ENCODE assay signal across 8 cellular contexts in the genomic region with DNA sequence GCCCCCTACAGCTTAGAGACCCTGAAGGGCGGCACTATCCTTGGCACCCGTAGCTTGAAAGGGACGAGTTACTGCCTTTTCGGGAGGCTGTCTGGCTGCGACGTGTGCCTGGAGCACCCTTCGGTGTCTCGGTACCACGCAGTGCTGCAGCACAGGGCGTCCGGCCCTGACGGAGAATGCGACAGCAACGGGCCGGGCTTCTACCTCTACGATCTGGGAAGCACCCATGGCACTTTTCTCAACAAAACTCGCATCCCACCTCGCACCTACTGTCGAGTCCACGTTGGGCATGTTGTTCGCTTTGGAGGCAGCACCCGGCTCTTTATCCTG. TPM values are rescaled to one million over a fixed set of nuclear protein-coding genes. Genes with fewer than 3 reads are reported as not detected.
A peak's percentile ranks its signal among the peaks of the same experiment; 100 is the strongest.
DNase-seq lines count a peak whose midpoint lies in the region; ATAC-seq and TF ChIP-seq lines count a peak whose summit lies in the region.

No MANE protein-coding gene starts in this region.

- DNase-seq in adrenal gland (no peak), left colon (no peak), GM10266 (ENCODE audit: extremely low spot score) (no peak), SIG-M5 (lab: John Stamatoyannopoulos, UW) (no peak), DMS153 treated with DMSO at 0.1 percent for 48 hours (lab: John Stamatoyannopoulos, UW; ENCODE audit: unreplicated experiment) (no peak)

- peak overlapping the region; percentile 51 to 96 (median 84) for H3K4me3 ChIP-seq in adrenal gland
- H3K4me3 ChIP-seq in thymus (ENCODE audit: low read length), result peak overlapping the region; percentile 81

- H3K36me3 ChIP-seq in adrenal gland (replicated peaks in 1 of 2) (peaks cover 0 to 52% of the 10 kb centered on the region in 2 donors), thymus (ENCODE audit: control insufficient read depth, insufficient read depth) (peaks cover 28% of the 10 kb centered on the region)

- peak; percentile 26 for ATAC-seq in GM18498 (IDR thresholded peaks at IDR 0.05; ENCODE audit: unreplicated experiment)
- peak; percentile 10 for ATAC-seq in HG03457 (IDR thresholded peaks at IDR 0.05; ENCODE audit: unreplicated experiment)
- peak; percentile 36 for ATAC-seq in left colon

- H3K27me3 ChIP-seq in adrenal gland, result no peaks in the 10 kb centered on the region
- H3K27me3 ChIP-seq in thymus (ENCODE audit: control insufficient read depth, insufficient read depth), result no peaks in the 10 kb centered on the region

- 3 to 18% (median 7%) methylated on average over 7 to 22 of the region's 22 CpGs for WGBS in adrenal gland, 4 donors
- WGBS in thymus, result 5% methylated on average over 22 of the region's 22 CpGs

- TF ChIP-seq CTCF in adrenal gland (IDR thresholded peaks at IDR 0.05) (no peak), GM10266 (IDR thresholded peaks at IDR 0.05; ENCODE audit: control insufficient read depth, insufficient read depth, low read depth, missing control alignments) (no peak)

- TF ChIP-seq POLR2A in adrenal gland (IDR thresholded peaks at IDR 0.05), result no peak

- peaks cover 16 to 43% of the 10 kb centered on the region in 2 donors for H3K4me1 ChIP-seq in adrenal gland (replicated peaks in 1 of 2)
- H3K4me1 ChIP-seq in thymus (ENCODE audit: control insufficient read depth, insufficient read depth, low read length), result peaks cover 15% of the 10 kb centered on the region

- intact Hi-C loops in adrenal gland (cut with DNase I), result no loop called here
- intact Hi-C loops in left colon (cut with DNase I, micrococcal nuclease), result no loop called here

- peak overlapping the region; percentile 45 to 97 (median 77) for H3K27ac ChIP-seq in adrenal gland
- peak overlapping the region; percentile 94 for H3K27ac ChIP-seq in thymus (ENCODE audit: low read depth)

- H3K9me3 ChIP-seq in adrenal gland (replicated peaks in 1 of 3) (no peaks in the 10 kb centered on the region), thymus (ENCODE audit: control insufficient read depth) (no peaks in the 10 kb centered on the region)

RNA-seq across cellular contexts. Expression of a gene that starts 0.5 kb away (rescaled TPM):
- total RNA-seq in adrenal gland (10 to 100 TPM; 14.4 to 28.6 (median 22.3) TPM), left colon (10 to 100 TPM; 14.9 to 16.6 TPM)
- polyA plus RNA-seq in adrenal gland (10 to 100 TPM; 13.0 to 41.1 (median 15.0) TPM), thymus (21.7 TPM)

RNA-seq across cellular contexts. Expression of a gene that starts 0.8 kb away (rescaled TPM):
- 10 to 100 TPM; 16.6 to 36.9 (median 31.0) TPM for total RNA-seq in adrenal gland
- 10 to 100 TPM; 36.8 to 51.4 (median 50.0) TPM for polyA plus RNA-seq in adrenal gland
- 10 to 100 TPM; 22.3 to 23.1 TPM for total RNA-seq in left colon
- 53.8 TPM for polyA plus RNA-seq in thymus

RNA-seq across cellular contexts. Expression of a gene that starts 35.4 kb away (rescaled TPM):
- total RNA-seq in adrenal gland (10 to 100 TPM; 21.6 to 28.2 (median 24.8) TPM), left colon (10 to 100 TPM; 20.7 to 24.2 TPM)
- polyA plus RNA-seq in adrenal gland (10 to 100 TPM; 10.6 to 44.6 (median 12.8) TPM), thymus (33.9 TPM)

RNA-seq across cellular contexts. Expression of a gene that starts 35.4 kb away (rescaled TPM):
- total RNA-seq in adrenal gland (10 to 100 TPM in 1 of 8 donors, 1 to 10 TPM in 7; 1.6 to 46.9 (median 3.6) TPM), left colon (1 to 10 TPM; 2.5 to 2.9 TPM)
- polyA plus RNA-seq in adrenal gland (1 to 10 TPM in 2 of 3 donors, under 1 TPM in 1; 0.51 to 6.4 (median 1.4) TPM), thymus (2.6 TPM)
